In genomic region chr4:62528874-62529273, GRCh38 we compare ENCODE assay signal across 2 cellular contexts.
TF ChIP-seq lines count a peak whose summit lies in the region.

No MANE protein-coding gene starts in this region.

TF ChIP-seq in GM23338, 12 proteins besides CTCF, POLR2A, EP300 and RAD21:
- TF ChIP-seq STAT1 (IDR thresholded peaks at IDR 0.05; ENCODE audit: unreplicated experiment) (no peak), ZNF114 (CRISPR knock-in tag; IDR thresholded peaks at IDR 0.05) (no peak), ZNF331 (CRISPR knock-in tag; IDR thresholded peaks at IDR 0.05; ENCODE audit: low read depth) (no peak), EZH2phosphoT487 (IDR thresholded peaks at IDR 0.05; ENCODE audit: unreplicated experiment) (no peak), ETS1 (IDR thresholded peaks at IDR 0.05) (no peak), JUNB (IDR thresholded peaks at IDR 0.05; ENCODE audit: unreplicated experiment) (no peak), EZH2 (IDR thresholded peaks at IDR 0.05; ENCODE audit: low read depth, unreplicated experiment) (no peak)

TF ChIP-seq in H1, 55 proteins besides CTCF, POLR2A, EP300 and RAD21:
- TF ChIP-seq SIRT6 (IDR thresholded peaks at IDR 0.05; ENCODE audit: low read length): no peak
- no peak for TF ChIP-seq NANOG (IDR thresholded peaks at IDR 0.05; ENCODE audit: insufficient read depth, low read depth, low read length, poor library complexity, severe bottlenecking)
- TF ChIP-seq TCF12 (IDR thresholded peaks at IDR 0.05; ENCODE audit: low read depth, low read length): no peak
- no peak for TF ChIP-seq EGR1 (IDR thresholded peaks at IDR 0.05; ENCODE audit: borderline replicate concordance, low read depth, low read length)
- TF ChIP-seq PHF8 (conservative IDR thresholded peaks at IDR 0.05; ENCODE audit: low read depth, low read length): no peak
- TF ChIP-seq NRF1 (IDR thresholded peaks at IDR 0.05; ENCODE audit: low read depth, low read length): no peak
- no peak for TF ChIP-seq TBP (IDR thresholded peaks at IDR 0.05; ENCODE audit: low read depth, low read length)
- TF ChIP-seq MAFK (IDR thresholded peaks at IDR 0.05; ENCODE audit: low read depth, low read length): no peak
- no peak for TF ChIP-seq SUZ12 (IDR thresholded peaks at IDR 0.05; ENCODE audit: low read length)
- no peak for TF ChIP-seq ASH2L (IDR thresholded peaks at IDR 0.05; ENCODE audit: low read length)
- no peak for TF ChIP-seq TAF1 (IDR thresholded peaks at IDR 0.05; ENCODE audit: low read depth, low read length)
- TF ChIP-seq RNF2 (IDR thresholded peaks at IDR 0.05; ENCODE audit: borderline replicate concordance, low read depth, low read length, missing control alignments, poor library complexity, severe bottlenecking): no peak
- TF ChIP-seq ATF3 (IDR thresholded peaks at IDR 0.05; ENCODE audit: insufficient read depth, low read depth, low read length): no peak
